19 cellular contexts compared by ENCODE assay signal in the genomic region with DNA sequence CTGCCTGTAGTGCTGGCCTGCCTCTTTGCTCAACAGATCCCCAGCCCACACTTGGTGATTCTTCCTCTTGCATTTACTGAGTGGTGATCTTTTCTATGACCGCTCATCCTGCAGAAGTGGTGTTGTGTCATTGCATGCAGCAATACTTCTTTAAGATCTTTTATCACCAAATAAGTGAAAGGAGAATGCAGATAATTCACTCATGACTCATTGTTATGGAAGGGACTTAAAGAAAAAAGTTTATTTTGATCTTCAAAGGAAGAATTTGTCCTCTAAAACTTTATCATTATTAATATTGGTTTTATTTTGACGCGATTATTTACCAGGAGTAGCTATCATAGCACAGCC.
"Had no signal": no experiment of that assay in that cellular context is flagged by ENCODE, and none has a peak within 500 bp of the region (broad histone marks: within the 10 kb centered on the region; RNA-seq: fewer than 3 reads in every experiment).

No MANE protein-coding gene starts in this region.

- H3K9me3 ChIP-seq: tibial nerve had no signal

- H3K4me1 Mint-ChIP-seq: activated naive CD4-positive, alpha-beta T cell treated with anti-CD3 and anti-CD28 coated beads, Interleukin-2, amount 50 U/mL, for 24 hours had no signal

- FAIRE-seq: endometrium, kidney, urothelium cell line had no signal

- H3K9me3 Mint-ChIP-seq: activated naive CD4-positive, alpha-beta T cell treated with anti-CD3 and anti-CD28 coated beads, Interleukin-2, amount 50 U/mL, for 24 hours; stimulated activated naive CD8-positive, alpha-beta T cell treated with anti-CD3 and anti-CD28 coated beads, Interleukin-15, Interleukin-2, amounts not matched to agents 100 ng/mL and 50 ng/mL, for 24 hours; T-helper 1 cell treated with Interleukin-12 subunit alpha and Interleukin-12 subunit beta and Interleukin-4 antibody, amounts not matched to agents 30 μg/mL and 1 μg/mL, for 36 hours had no signal

- H3K27me3 ChIP-seq: tibial nerve had no signal

- H3K4me1 ChIP-seq: tibial nerve had no signal

- H3K36me3 ChIP-seq: tibial nerve had no signal

- H3K4me3 ChIP-seq: coronary artery, lung, skin epidermis, tibial nerve had no signal

- H3K27ac Mint-ChIP-seq: activated naive CD4-positive, alpha-beta T cell treated with anti-CD3 and anti-CD28 coated beads, Interleukin-2, amount 50 U/mL, for 24 hours; stimulated activated naive CD8-positive, alpha-beta T cell treated with anti-CD3 and anti-CD28 coated beads, Interleukin-15, Interleukin-2, amounts not matched to agents 100 ng/mL and 50 ng/mL, for 24 hours; T-helper 1 cell treated with Interleukin-12 subunit alpha and Interleukin-12 subunit beta and Interleukin-4 antibody, amounts not matched to agents 30 μg/mL and 1 μg/mL, for 36 hours had no signal

- H3K36me3 Mint-ChIP-seq: activated naive CD4-positive, alpha-beta T cell treated with anti-CD3 and anti-CD28 coated beads, Interleukin-2, amount 50 U/mL, for 24 hours had no signal

- H3K4me3 Mint-ChIP-seq: activated naive CD4-positive, alpha-beta T cell treated with anti-CD3 and anti-CD28 coated beads, Interleukin-2, amount 50 U/mL, for 24 hours; stimulated activated naive CD8-positive, alpha-beta T cell treated with anti-CD3 and anti-CD28 coated beads, Interleukin-15, Interleukin-2, amounts not matched to agents 100 ng/mL and 50 ng/mL, for 24 hours; T-helper 1 cell treated with Interleukin-12 subunit alpha and Interleukin-12 subunit beta and Interleukin-4 antibody, amounts not matched to agents 30 μg/mL and 1 μg/mL, for 36 hours had no signal

- ATAC-seq: left lobe of liver had no signal

- H3K27ac ChIP-seq: coronary artery, skin epidermis, tibial nerve had no signal

- DNase-seq: activated CD4-positive, alpha-beta T cell treated with anti-CD3 and anti-CD28 coated beads, Interleukin-2, amount 50 U/mL, for 4 hours; activated gamma-delta T cell; caudate nucleus; foreskin melanocyte; glutamatergic neuron; hypothalamus; kidney; stimulated activated CD4-positive, alpha-beta T cell treated with anti-CD3 and anti-CD28 coated beads, Interleukin-15, amount 100 ng/mL, for 24 hours; stimulated activated CD4-positive, alpha-beta T cell treated with anti-CD3 and anti-CD28 coated beads, Interleukin-2, amount 100 ng/mL, for 48 hours had no signal
